Comparison of ENCODE assay signal across 14 cellular contexts in genomic region chr11:1781593-1781975, GRCh38. TPM values are rescaled to one million over a fixed set of nuclear protein-coding genes. Genes with fewer than 3 reads are reported as not detected.
DNase-seq lines count a peak whose midpoint lies in the region; ATAC-seq and TF ChIP-seq lines count a peak whose summit lies in the region.
"Had no signal": no experiment of that assay in that cellular context is flagged by ENCODE, and none has a peak within 500 bp of the region (broad histone marks: within the 10 kb centered on the region; RNA-seq: fewer than 3 reads in every experiment).

No MANE protein-coding gene starts in this region.

- H3K36me3 Mint-ChIP-seq in activated naive CD8-positive, alpha-beta T cell treated with anti-CD3 and anti-CD28 coated beads for 36 hours = no peaks in the 10 kb centered on the region

- H3K4me1 Mint-ChIP-seq in activated naive CD8-positive, alpha-beta T cell treated with anti-CD3 and anti-CD28 coated beads for 36 hours = no peaks in the 10 kb centered on the region

- H3K4me1 ChIP-seq in Peyer's patch (peaks cover 0 to 12% (median 5%) of the 10 kb centered on the region in 4 donors), right lobe of liver (no peaks in the 10 kb centered on the region), neutrophil (ENCODE audit: control insufficient read depth in 1 of 2, insufficient read depth in 1 of 2, low read depth in 1 of 2, low read length in 1 of 2) (peaks cover 88 to 93% of the 10 kb centered on the region in 2 experiments)

- H3K27me3 Mint-ChIP-seq in activated naive CD8-positive, alpha-beta T cell treated with anti-CD3 and anti-CD28 coated beads for 36 hours = no peaks in the 10 kb centered on the region

- no peaks in the 10 kb centered on the region for H3K9me3 Mint-ChIP-seq in activated naive CD8-positive, alpha-beta T cell treated with anti-CD3 and anti-CD28 coated beads for 36 hours

- DNase-seq in Ammon's horn (ENCODE audit: low spot score) (peak; percentile 1), Peyer's patch (peak in 2 of 3 donors; percentile 18 to 48), right lobe of liver (no peak), A172 (ENCODE audit: low spot score) (no peak), Right ventricle myocardium inferior (ENCODE audit: missing footprints) (no peak)
- DNase-seq in activated naive CD8-positive, alpha-beta T cell treated with anti-CD3 and anti-CD28 coated beads for 36 hours = no peak
- DNase-seq: DMS53, NCI-H1436, NCI-H2029 treated with DMSO at 0.1 percent for 48 hours, NCI-H510A had no signal

- TF ChIP-seq POLR2A in Peyer's patch (IDR thresholded peaks at IDR 0.05) (no peak), right lobe of liver (IDR thresholded peaks at IDR 0.05) (no peak)

- WGBS in right lobe of liver (ENCODE audit: insufficient coverage, low coverage, low lambda C conversion rate, missing lambda C conversion rate) = 20% methylated on average over 1 of the region's 9 CpGs

- intact Hi-C loops in right lobe of liver (cut with DNase I) (no loop called here), Right ventricle myocardium inferior (cut with DNase I) (no loop called here)

- H3K9me3 ChIP-seq in Peyer's patch (no peaks in the 10 kb centered on the region), right lobe of liver (no peaks in the 10 kb centered on the region), neutrophil (no peaks in the 10 kb centered on the region)

- H3K27ac ChIP-seq in Peyer's patch (peak overlapping the region in 3 of 4 donors; percentile 35 to 65 (median 45)), right lobe of liver (peak overlapping the region in 2 of 3 donors; percentile 24 to 33), neutrophil (peak overlapping the region; percentile 95)
- H3K27ac ChIP-seq: 22Rv1 had no signal

- H3K27me3 ChIP-seq in Peyer's patch (no peaks in the 10 kb centered on the region), right lobe of liver (no peaks in the 10 kb centered on the region), neutrophil (no peaks in the 10 kb centered on the region)

- no peak for ATAC-seq in right lobe of liver
- no peak for ATAC-seq in GM21825 (IDR thresholded peaks at IDR 0.05; ENCODE audit: unreplicated experiment)
- no peak for ATAC-seq in Right ventricle myocardium inferior

- TF ChIP-seq CTCF in Peyer's patch (IDR thresholded peaks at IDR 0.05) (no peak), right lobe of liver (IDR thresholded peaks at IDR 0.05) (no peak), neutrophil (IDR thresholded peaks at IDR 0.05) (no peak)

- no peak overlapping the region for H3K27ac Mint-ChIP-seq in activated naive CD8-positive, alpha-beta T cell treated with anti-CD3 and anti-CD28 coated beads for 36 hours

- no peak overlapping the region for H3K4me3 Mint-ChIP-seq in activated naive CD8-positive, alpha-beta T cell treated with anti-CD3 and anti-CD28 coated beads for 36 hours
- H3K4me3 Mint-ChIP-seq: H9 had no signal

- H3K36me3 ChIP-seq in Peyer's patch (no peaks in the 10 kb centered on the region), right lobe of liver (no peaks in the 10 kb centered on the region), neutrophil (no peaks in the 10 kb centered on the region)

- H3K4me3 ChIP-seq in Peyer's patch (no peak overlapping the region), right lobe of liver (no peak overlapping the region), neutrophil (ENCODE audit: low read depth in 1 of 2, low read length in 1 of 2) (peak overlapping the region; percentile 41 to 62)

RNA-seq across cellular contexts. Expression of gene CTSD, which starts 17.9 kb away (rescaled TPM):
- total RNA-seq in Peyer's patch (1,000 to 10,000 TPM in 2 of 4 donors, 100 to 1,000 TPM in 2; 129 to 1,688 (median 1,221) TPM), right lobe of liver (1,000 to 10,000 TPM in 3 of 6 experiments, 100 to 1,000 TPM in 3; 515 to 1,549 (median 1,009) TPM), Right ventricle myocardium inferior (957 TPM)
- total RNA-seq in activated naive CD8-positive, alpha-beta T cell treated with anti-CD3 and anti-CD28 coated beads for 36 hours = 10 to 100 TPM; 40.9 to 43.0 TPM
- total RNA-seq in A172 (2014; rRNA removed; shearing (Covaris generic)) = 875 and 888 TPM in 2 replicates

RNA-seq across cellular contexts. Expression of gene IFITM10, which starts 31.2 kb away (rescaled TPM):
- 1 to 10 TPM in 3 of 4 donors, under 1 TPM in 1; 0.88 to 5.0 (median 3.4) TPM for total RNA-seq in Peyer's patch
- 10 to 100 TPM in 1 of 6 experiments, 1 to 10 TPM in 5; 1.3 to 11.4 (median 6.7) TPM for total RNA-seq in right lobe of liver
- not detected for total RNA-seq in activated naive CD8-positive, alpha-beta T cell treated with anti-CD3 and anti-CD28 coated beads for 36 hours
- total RNA-seq in A172 (2014; rRNA removed; shearing (Covaris generic)) = 2.9 and 3.0 TPM in 2 replicates
- 0.92 TPM for total RNA-seq in Right ventricle myocardium inferior

RNA-seq across cellular contexts. Expression of gene SYT8, which starts 53.2 kb away (rescaled TPM):
- total RNA-seq in Peyer's patch = 10 to 100 TPM in 3 of 4 donors, not detected in 1; 21.3 to 57.6 (median 44.6) TPM
- under 1 TPM in 1 of 6 experiments, not detected in 5; 0.68 TPM for total RNA-seq in right lobe of liver
- not detected for total RNA-seq in activated naive CD8-positive, alpha-beta T cell treated with anti-CD3 and anti-CD28 coated beads for 36 hours
- 2.1 TPM in 1 of 2 replicates, not detected in the other for total RNA-seq in A172 (2014; rRNA removed; shearing (Covaris generic))
- not detected for total RNA-seq in Right ventricle myocardium inferior
- total RNA-seq: H9 had no signal

RNA-seq across cellular contexts. Expression of gene TNNI2, which starts 57.2 kb away (rescaled TPM):
- total RNA-seq in Peyer's patch (10 to 100 TPM in 1 of 4 donors, 1 to 10 TPM in 2, not detected in 1; 4.7 to 23.9 (median 9.3) TPM), right lobe of liver (1 to 10 TPM in 2 of 6 experiments, under 1 TPM in 1, not detected in 3; 0.31 to 1.9 (median 1.1) TPM), Right ventricle myocardium inferior (0.35 TPM)
- total RNA-seq in activated naive CD8-positive, alpha-beta T cell treated with anti-CD3 and anti-CD28 coated beads for 36 hours = under 1 TPM in 1 of 2 experiments, not detected in 1; 0.31 TPM
- total RNA-seq in A172 (2014; rRNA removed; shearing (Covaris generic)) = not detected in 2 replicates
- total RNA-seq: H9 had no signal

Comparison
In these comparisons a context has a peak if more than half of its experiments do, and no peak if none do; other contexts are left out.
1. DNase-seq: peak in Ammon's horn (single experiment) and Peyer's patch (2 of 3); none in right lobe of liver (0 of 3), activated naive CD8-positive, alpha-beta T cell treated with anti-CD3 and anti-CD28 coated beads for 36 hours (single experiment), A172 (single experiment) and Right ventricle myocardium inferior (single experiment).
2. H3K27ac ChIP-seq: peak in every context shown above with its lines; median percentile 95 in neutrophil; 45 in Peyer's patch; 28 in right lobe of liver.
3. H3K4me3 ChIP-seq: peak in neutrophil (2 of 2); none in Peyer's patch (0 of 4) and right lobe of liver (0 of 3).